Comparison of ENCODE assay signal across 8 cellular contexts in the genomic region with DNA sequence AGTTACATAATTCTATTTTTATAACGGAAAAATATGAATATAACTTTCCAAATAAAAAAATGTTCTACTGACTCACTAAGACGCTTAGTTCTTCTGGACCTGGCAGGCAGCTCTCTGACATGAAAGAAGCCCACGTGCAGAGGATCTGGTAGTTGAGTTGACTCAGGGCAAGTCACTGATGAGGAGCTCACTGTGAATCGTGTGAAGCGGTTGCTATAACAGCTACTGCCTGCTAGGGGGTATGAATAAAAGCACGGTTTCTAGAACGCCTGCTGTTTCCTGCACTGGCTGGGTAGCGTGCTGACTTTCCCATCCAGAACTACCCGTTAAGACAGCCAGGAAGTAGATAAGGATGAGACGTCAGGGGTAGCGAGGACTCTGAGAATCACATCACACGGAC. TPM values are rescaled to one million over a fixed set of nuclear protein-coding genes. Genes with fewer than 3 reads are reported as not detected.
DNase-seq lines count a peak whose midpoint lies in the region; ATAC-seq and TF ChIP-seq lines count a peak whose summit lies in the region.
"Had no signal": no experiment of that assay in that cellular context is flagged by ENCODE, and none has a peak within 500 bp of the region (broad histone marks: within the 10 kb centered on the region; RNA-seq: fewer than 3 reads in every experiment).

No MANE protein-coding gene starts in this region.

- H3K27ac Mint-ChIP-seq in HFFc6 = 0 out of 2 replicates have a peak overlapping the region, but pooled peaks have one; percentile 2

- no peak overlapping the region for H3K4me3 Mint-ChIP-seq in HFFc6

- H3K27me3 Mint-ChIP-seq in HFFc6 (ENCODE audit: insufficient read depth) = no peaks in the 10 kb centered on the region; the same call in 1 of the 2 replicates

- no peak; the same call in 1 of the 2 replicates for TF ChIP-seq CTCF in HFFc6 (IDR thresholded peaks at IDR 0.05)

- peak; percentile 31 for DNase-seq in HFFc6
- peak; percentile 3 to 15 for DNase-seq in activated CD4-positive, alpha-beta T cell treated with anti-CD3 and anti-CD28 coated beads, Interleukin-2, amount 50 U/mL, for 4 hours
- peak in 34 of 42 donors; percentile 15 to 87 (median 50) for DNase-seq in head of caudate nucleus
- peak; percentile 29 for DNase-seq in stimulated activated CD4-positive, alpha-beta T cell treated with anti-CD3 and anti-CD28 coated beads, Interleukin-4, amount 100 ng/mL, for 1 hour
- DNase-seq: NCI-H1417 treated with DMSO at 0.1 percent for 48 hours had no signal

- H3K4me1 Mint-ChIP-seq in HFFc6 (ENCODE audit: low read depth) = peaks cover 46% of the 10 kb centered on the region

- ATAC-seq in GM21717 (IDR thresholded peaks at IDR 0.05; ENCODE audit: unreplicated experiment) (no peak), HG02852 (IDR thresholded peaks at IDR 0.05; ENCODE audit: unreplicated experiment) (no peak), HG03442 (IDR thresholded peaks at IDR 0.05; ENCODE audit: unreplicated experiment) (no peak)

- peaks cover 7% of the 10 kb centered on the region; the same call in 1 of the 2 replicates for H3K36me3 Mint-ChIP-seq in HFFc6 (ENCODE audit: low read depth)

- no peaks in the 10 kb centered on the region for H3K9me3 Mint-ChIP-seq in HFFc6

- intact Hi-C loops in head of caudate nucleus (cut with DNase I) = no loop called here

RNA-seq across cellular contexts. Expression of a gene that starts 54.7 kb away (rescaled TPM):
- total RNA-seq in HFFc6 (2021; fragmentation: NEBNext Ultra II Directional; extraction: Animal tissue kit (Norgen Biotek cat#: 25700)) = 10 to 100 TPM; 26.4 to 32.9 (median 28.2) TPM
